In the genomic region with DNA sequence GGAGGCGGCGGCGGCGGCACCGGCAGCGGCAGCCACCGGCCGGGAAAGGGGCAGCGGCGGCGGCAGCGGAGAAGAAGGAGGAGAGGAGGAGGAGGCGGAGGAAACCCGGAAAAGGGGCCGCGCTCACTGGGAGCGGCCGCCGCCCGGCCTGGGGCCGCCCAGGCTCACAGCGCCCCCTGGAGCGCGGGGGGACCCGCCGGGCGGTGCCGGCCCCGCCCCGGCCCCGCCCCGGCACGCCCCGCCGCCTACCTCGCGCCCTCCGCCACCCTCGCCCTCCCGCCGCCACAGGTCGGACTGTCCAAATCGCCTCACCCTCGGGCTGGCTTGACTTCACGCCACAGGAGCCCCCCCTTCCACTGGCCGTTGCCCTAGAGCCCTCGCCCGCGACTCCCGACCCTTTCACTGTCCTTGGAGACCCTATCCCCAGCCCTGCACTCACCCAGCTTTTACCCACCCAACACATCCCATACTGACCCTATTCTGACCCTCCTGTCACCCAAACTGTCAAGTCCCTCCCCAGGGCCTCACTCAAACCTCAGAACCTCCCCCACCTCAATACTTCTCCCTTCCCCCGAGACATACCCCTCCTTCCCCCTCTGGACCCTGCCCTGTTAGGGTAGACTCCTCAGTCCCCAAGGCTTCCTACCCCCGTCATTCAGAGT, we compare ENCODE assay signal across 8 cellular contexts. TPM values are rescaled to one million over a fixed set of nuclear protein-coding genes. Genes with fewer than 3 reads are reported as not detected.
A peak's percentile ranks its signal among the peaks of the same experiment; 100 is the strongest.
DNase-seq lines count a peak whose midpoint lies in the region; ATAC-seq, FAIRE-seq and TF ChIP-seq lines count a peak whose summit lies in the region.

A gene (minus strand): TSS at position 85 of the 662 bp plus-strand sequence. CDS start 370 bp downstream, outside the sequence.

- H3F3A ChIP-seq in neural cell (ENCODE audit: insufficient read depth, low read length, poor library complexity, severe bottlenecking) = no peaks in the 10 kb centered on the region

- TF ChIP-seq EP300 in neural cell (conservative IDR thresholded peaks at IDR 0.05; ENCODE audit: poor library complexity, severe bottlenecking) = no peak

- H4K20me1 ChIP-seq in neural cell (ENCODE audit: insufficient read depth) = no peaks in the 10 kb centered on the region

- H3K4me3 Mint-ChIP-seq in stimulated activated naive CD8-positive, alpha-beta T cell treated with anti-CD3 and anti-CD28 coated beads, Interleukin-15, amount 100 ng/mL, for 72 hours = peak within 1 kb of the TSS; percentile 84 to 87

- no peaks in the 10 kb centered on the region for H3K9me2 ChIP-seq in neural cell (ENCODE audit: insufficient read depth, low read length)

- peaks cover 14% of the 10 kb centered on the region for H3K79me2 ChIP-seq in neural cell (replicated peaks; ENCODE audit: insufficient read depth, low read length)

- no peak for TF ChIP-seq RAD21 in neural cell (conservative IDR thresholded peaks at IDR 0.05)

- H3K27ac ChIP-seq in HUES6 (ENCODE audit: low read depth, low read length) (peak within 1 kb of the TSS; percentile 46; the same call in 1 of the 2 replicates), neural cell (ENCODE audit: low read length) (no peak within 1 kb of the TSS)

- peak within 1 kb of the TSS; percentile 45 for H2AFZ ChIP-seq in neural cell (ENCODE audit: low read depth, low read length)

- peak within 1 kb of the TSS; percentile 99 for H3K4me3 ChIP-seq in HUES6 (ENCODE audit: low read depth, low read length)
- H3K4me3 ChIP-seq in fibroblast of the aortic adventitia (ENCODE audit: low read depth, low read length) = peak within 1 kb of the TSS; percentile 85
- H3K4me3 ChIP-seq in neural cell (ENCODE audit: low read length) = peak within 1 kb of the TSS; percentile 88

- TF ChIP-seq CTCF in D721Med (IDR thresholded peaks at IDR 0.05; ENCODE audit: insufficient read depth, missing control alignments) (peak; percentile 25), fibroblast of the aortic adventitia (IDR thresholded peaks at IDR 0.05; ENCODE audit: insufficient read depth, low read length) (peak; percentile 12), neural cell (IDR thresholded peaks at IDR 0.05; ENCODE audit: poor library complexity, severe bottlenecking) (peak; percentile 43)

- H3K27me3 Mint-ChIP-seq in stimulated activated naive CD8-positive, alpha-beta T cell treated with anti-CD3 and anti-CD28 coated beads, Interleukin-15, amount 100 ng/mL, for 72 hours = peaks cover 8% of the 10 kb centered on the region

- H3K27ac Mint-ChIP-seq in stimulated activated naive CD8-positive, alpha-beta T cell treated with anti-CD3 and anti-CD28 coated beads, Interleukin-15, amount 100 ng/mL, for 72 hours = peak within 1 kb of the TSS; percentile 90 to 95

- FAIRE-seq in D721Med (lab: Jason Lieb, UNC) = no peak

- DNase-seq in D721Med (ENCODE audit: insufficient read length, low spot score) (peak; percentile 48), RPMI8226 (peak; percentile 90), fibroblast of the aortic adventitia (ENCODE audit: low read depth) (peak; percentile 60)
- peak; percentile 61 for DNase-seq in activated effector memory CD4-positive, alpha-beta T cell treated with Interleukin-2 at 50 U/mL for 16 hours
- DNase-seq in stimulated activated naive CD8-positive, alpha-beta T cell treated with anti-CD3 and anti-CD28 coated beads, Interleukin-15, amount 100 ng/mL, for 72 hours = peak; percentile 60 to 66

- H3K4me1 Mint-ChIP-seq in stimulated activated naive CD8-positive, alpha-beta T cell treated with anti-CD3 and anti-CD28 coated beads, Interleukin-15, amount 100 ng/mL, for 72 hours = peaks cover 47% of the 10 kb centered on the region

- peak within 1 kb of the TSS; percentile 68 for H3K4me2 ChIP-seq in neural cell (ENCODE audit: low read length)

- ATAC-seq in GM21390 (IDR thresholded peaks at IDR 0.05; ENCODE audit: unreplicated experiment) = peak; percentile 88
- ATAC-seq in stimulated activated naive CD8-positive, alpha-beta T cell treated with anti-CD3 and anti-CD28 coated beads, Interleukin-15, amount 100 ng/mL, for 72 hours = peak; percentile 94

- H3K9me3 ChIP-seq in HUES6 (ENCODE audit: control insufficient read depth, insufficient read depth, low read depth, low read length) (no peaks in the 10 kb centered on the region), neural cell (ENCODE audit: low read length) (no peaks in the 10 kb centered on the region)

- H3K9me3 Mint-ChIP-seq in stimulated activated naive CD8-positive, alpha-beta T cell treated with anti-CD3 and anti-CD28 coated beads, Interleukin-15, amount 100 ng/mL, for 72 hours = no peaks in the 10 kb centered on the region

- H3K4me1 ChIP-seq in HUES6 (ENCODE audit: control insufficient read depth, insufficient read depth, low read length) = peaks cover 7% of the 10 kb centered on the region; the same call in 1 of the 2 replicates

- H3K36me3 ChIP-seq in HUES6 (ENCODE audit: control insufficient read depth, insufficient read depth, low read length) (peaks cover 34% of the 10 kb centered on the region), neural cell (ENCODE audit: insufficient read depth, low read length) (peaks cover 3% of the 10 kb centered on the region)

- H3K27me3 ChIP-seq in HUES6 (ENCODE audit: control insufficient read depth, insufficient read depth, low read length) (0 out of 2 replicates have a peak, but pooled peaks cover 4% of the 10 kb centered on the region), neural cell (ENCODE audit: insufficient read depth, low read depth, low read length) (no peaks in the 10 kb centered on the region)

- peak within 1 kb of the TSS; percentile 96 for H3K9ac ChIP-seq in HUES6 (ENCODE audit: low read length)
- peak within 1 kb of the TSS; percentile 72 for H3K9ac ChIP-seq in neural cell (ENCODE audit: low read length)

TF ChIP-seq in neural cell, 6 proteins besides CTCF, POLR2A, EP300 and RAD21:
- no peak for TF ChIP-seq EZH2 (IDR thresholded peaks at IDR 0.05; ENCODE audit: borderline replicate concordance, insufficient read depth, low read length, poor library complexity, severe bottlenecking)
- TF ChIP-seq POLR2AphosphoS5 (IDR thresholded peaks at IDR 0.05) = peak; percentile 43
- TF ChIP-seq SMC3 (conservative IDR thresholded peaks at IDR 0.05; ENCODE audit: poor library complexity) = no peak
- no peak for TF ChIP-seq MXI1 (conservative IDR thresholded peaks at IDR 0.05; ENCODE audit: poor library complexity, severe bottlenecking)
- TF ChIP-seq, protein P1, sequence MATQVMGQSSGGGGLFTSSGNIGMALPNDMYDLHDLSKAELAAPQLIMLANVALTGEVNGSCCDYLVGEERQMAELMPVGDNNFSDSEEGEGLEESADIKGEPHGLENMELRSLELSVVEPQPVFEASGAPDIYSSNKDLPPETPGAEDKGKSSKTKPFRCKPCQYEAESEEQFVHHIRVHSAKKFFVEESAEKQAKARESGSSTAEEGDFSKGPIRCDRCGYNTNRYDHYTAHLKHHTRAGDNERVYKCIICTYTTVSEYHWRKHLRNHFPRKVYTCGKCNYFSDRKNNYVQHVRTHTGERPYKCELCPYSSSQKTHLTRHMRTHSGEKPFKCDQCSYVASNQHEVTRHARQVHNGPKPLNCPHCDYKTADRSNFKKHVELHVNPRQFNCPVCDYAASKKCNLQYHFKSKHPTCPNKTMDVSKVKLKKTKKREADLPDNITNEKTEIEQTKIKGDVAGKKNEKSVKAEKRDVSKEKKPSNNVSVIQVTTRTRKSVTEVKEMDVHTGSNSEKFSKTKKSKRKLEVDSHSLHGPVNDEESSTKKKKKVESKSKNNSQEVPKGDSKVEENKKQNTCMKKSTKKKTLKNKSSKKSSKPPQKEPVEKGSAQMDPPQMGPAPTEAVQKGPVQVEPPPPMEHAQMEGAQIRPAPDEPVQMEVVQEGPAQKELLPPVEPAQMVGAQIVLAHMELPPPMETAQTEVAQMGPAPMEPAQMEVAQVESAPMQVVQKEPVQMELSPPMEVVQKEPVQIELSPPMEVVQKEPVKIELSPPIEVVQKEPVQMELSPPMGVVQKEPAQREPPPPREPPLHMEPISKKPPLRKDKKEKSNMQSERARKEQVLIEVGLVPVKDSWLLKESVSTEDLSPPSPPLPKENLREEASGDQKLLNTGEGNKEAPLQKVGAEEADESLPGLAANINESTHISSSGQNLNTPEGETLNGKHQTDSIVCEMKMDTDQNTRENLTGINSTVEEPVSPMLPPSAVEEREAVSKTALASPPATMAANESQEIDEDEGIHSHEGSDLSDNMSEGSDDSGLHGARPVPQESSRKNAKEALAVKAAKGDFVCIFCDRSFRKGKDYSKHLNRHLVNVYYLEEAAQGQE (IDR thresholded peaks at IDR 0.05; ENCODE audit: borderline replicate concordance) = no peak
- TF ChIP-seq TAF1 (IDR thresholded peaks at IDR 0.05; ENCODE audit: low read depth) = peak; percentile 14

RNA-seq across cellular contexts. Expression of the gene that starts here (rescaled TPM):
- 25.4 and 48.4 TPM in 2 replicates for total RNA-seq in fibroblast of the aortic adventitia (ENCODE audit: low replicate concordance)
- polyA plus RNA-seq in neural cell = 36.7 and 38.4 TPM in 2 replicates
- polyA minus RNA-seq in neural cell = 38.0 and 54.4 TPM in 2 replicates
